ENCODE assay signal across 8 cellular contexts in the genomic region with DNA sequence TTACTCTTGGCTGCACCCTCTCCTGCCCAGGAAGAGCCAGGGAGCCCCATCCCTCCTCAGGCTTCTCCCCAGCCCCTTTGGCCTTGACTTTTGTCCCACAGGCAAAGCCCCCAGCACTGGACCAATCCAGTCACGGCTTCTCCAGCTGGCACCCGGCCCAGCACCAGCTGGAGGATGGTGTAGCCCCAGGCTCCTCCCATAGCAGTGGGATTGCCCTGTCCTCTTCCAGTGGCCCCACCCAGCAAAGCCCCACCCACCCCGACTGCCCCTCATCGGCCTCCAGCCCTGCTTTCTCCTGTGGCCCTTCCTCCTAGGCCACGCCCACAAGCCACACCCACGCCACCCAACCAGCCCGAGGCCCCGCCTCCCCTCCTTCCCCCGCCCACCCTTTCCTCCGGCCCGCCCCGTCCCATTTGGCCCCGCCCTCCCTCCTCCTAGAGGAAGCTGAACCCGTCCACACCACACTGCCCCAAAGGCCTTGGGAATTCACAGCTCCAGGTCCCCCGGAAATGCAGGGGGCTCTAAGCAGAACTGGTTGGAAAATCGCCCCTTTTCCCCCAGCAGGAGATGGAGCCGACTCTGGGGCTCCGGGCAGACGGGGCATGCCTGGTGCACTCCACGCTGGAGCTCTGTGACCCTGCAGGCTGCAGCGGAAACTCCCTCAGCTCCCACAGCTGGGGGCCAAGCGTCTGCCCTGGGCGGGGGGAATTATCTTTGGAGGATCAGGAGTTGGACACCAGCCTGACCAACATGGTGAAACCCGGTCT. TPM values are rescaled to one million over a fixed set of nuclear protein-coding genes. Genes with fewer than 3 reads are reported as not detected.
DNase-seq lines count a peak whose midpoint lies in the region; FAIRE-seq and TF ChIP-seq lines count a peak whose summit lies in the region.

No MANE protein-coding gene starts in this region.

- no peaks in the 10 kb centered on the region for H3K9me3 ChIP-seq in endothelial cell of umbilical vein (replicated peaks; ENCODE audit: control insufficient read depth, insufficient read depth, low read length)
- H3K9me3 ChIP-seq in mesenchymal stem cell (ENCODE audit: control insufficient read depth, low read length) = no peaks in the 10 kb centered on the region
- no peaks in the 10 kb centered on the region for H3K9me3 ChIP-seq in tibial nerve

- H3K27me3 ChIP-seq in endothelial cell of umbilical vein (ENCODE audit: control insufficient read depth in 2 of 2, insufficient read depth in 2 of 2, low read length in 2 of 2) = peaks cover 3 to 5% of the 10 kb centered on the region in 2 experiments
- peaks cover 21 to 23% of the 10 kb centered on the region in 2 experiments for H3K27me3 ChIP-seq in mesenchymal stem cell (ENCODE audit: control insufficient read depth in 1 of 2, insufficient read depth in 1 of 2, low read length in 2 of 2)
- peaks cover 0 to 7% of the 10 kb centered on the region in 2 donors for H3K27me3 ChIP-seq in tibial nerve

- BruUV-seq in endothelial cell of umbilical vein (replicated peaks; lab: Mats Ljungman, UMichigan) = no TSS peak

- H3K4me3 ChIP-seq in endothelial cell of umbilical vein (replicated peaks in 1 of 3; ENCODE audit: insufficient read depth in 1 of 3, low read depth in 1 of 3, low read length in 3 of 3) (no peak overlapping the region), mesenchymal stem cell (ENCODE audit: insufficient read depth in 1 of 2, low read depth in 1 of 2, low read length in 2 of 2) (no peak overlapping the region), tibial nerve (no peak overlapping the region)

- dilution Hi-C loops in endothelial cell of umbilical vein (cut with MboI; ENCODE audit: extremely low pct_ligation_motif_present, low sequenced_read_pairs) = no loop called here

- H4K20me1 ChIP-seq in endothelial cell of umbilical vein (replicated peaks; ENCODE audit: control insufficient read depth, extremely low read depth, insufficient read depth, low read length) = no peaks in the 10 kb centered on the region

- no peak overlapping the region for H3K14ac ChIP-seq in mesenchymal stem cell (ENCODE audit: low read length in 2 of 2)

- peak overlapping the region; percentile 3 to 84 for H3K4ac ChIP-seq in mesenchymal stem cell (ENCODE audit: low read depth in 1 of 2, low read length in 2 of 2)

- H3K79me1 ChIP-seq in mesenchymal stem cell (replicated peaks; ENCODE audit: low read length, poor library complexity, severe bottlenecking) = no peaks in the 10 kb centered on the region

- H2BK12ac ChIP-seq in mesenchymal stem cell (ENCODE audit: low read length in 2 of 2) = peak overlapping the region; percentile 6 to 7

- POLR2A ChIA-PET in endothelial cell of umbilical vein (lab: Charles Lee) = no interaction called here

- H3K4me1 ChIP-seq in endothelial cell of umbilical vein (ENCODE audit: control insufficient read depth, extremely low read depth, insufficient read depth, low read length) (peaks cover 6% of the 10 kb centered on the region), mesenchymal stem cell (ENCODE audit: control insufficient read depth, insufficient read depth, low read depth, low read length) (peaks cover 17% of the 10 kb centered on the region), tibial nerve (peaks cover 0 to 57% (median 14%) of the 10 kb centered on the region in 4 donors)

- peak; percentile 82 for FAIRE-seq in endothelial cell of umbilical vein (lab: Jason Lieb, UNC)

- peak overlapping the region; percentile 40 to 74 for H3K18ac ChIP-seq in mesenchymal stem cell (ENCODE audit: low read depth in 1 of 2, low read length in 2 of 2)

- H2BK120ac ChIP-seq in mesenchymal stem cell (ENCODE audit: low read depth, low read length) = no peak overlapping the region

- H3K27ac ChIP-seq in endothelial cell of umbilical vein (ENCODE audit: insufficient read depth, low read depth, low read length) = no peak overlapping the region
- H3K27ac ChIP-seq in mesenchymal stem cell (ENCODE audit: low read length, poor library complexity, severe bottlenecking) = no peak overlapping the region
- H3K27ac ChIP-seq in tibial nerve = peak overlapping the region; percentile 68 to 81 (median 76)

- H3K4me2 ChIP-seq in endothelial cell of umbilical vein (ENCODE audit: insufficient read depth, low read length) = no peak overlapping the region
- H3K4me2 ChIP-seq in mesenchymal stem cell (ENCODE audit: low read length, poor library complexity, severe bottlenecking) = peak overlapping the region; percentile 46

- no peak for TF ChIP-seq CTCF in endothelial cell of umbilical vein (IDR thresholded peaks at IDR 0.05; ENCODE audit: extremely low read depth in 1 of 2, insufficient read depth in 1 of 2, low read depth in 1 of 2, low read length in 2 of 2)
- no peak for TF ChIP-seq CTCF in tibial nerve (IDR thresholded peaks at IDR 0.05)

- no peak overlapping the region for H2BK5ac ChIP-seq in mesenchymal stem cell (ENCODE audit: low read depth, low read length, poor library complexity, severe bottlenecking)

- H3K36me3 ChIP-seq in endothelial cell of umbilical vein (ENCODE audit: control insufficient read depth in 2 of 2, extremely low read depth in 1 of 2, insufficient read depth in 2 of 2, low read length in 2 of 2) (no peaks in the 10 kb centered on the region), mesenchymal stem cell (ENCODE audit: control insufficient read depth in 1 of 2, insufficient read depth in 2 of 2, low read depth in 1 of 2, low read length in 2 of 2) (peaks cover 7 to 31% of the 10 kb centered on the region in 2 experiments), tibial nerve (peaks cover 0 to 35% (median under 1%) of the 10 kb centered on the region in 3 donors)

- DNase-seq in SKM-1 treated with dmso at 0.1 percent for 144 hours (lab: John Stamatoyannopoulos, UW; ENCODE audit: unreplicated experiment) (peak; percentile 58), SKM-1 (lab: John Stamatoyannopoulos, UW; ENCODE audit: unreplicated experiment) (no peak), NCI-H128 (lab: John Stamatoyannopoulos, UW; ENCODE audit: unreplicated experiment) (peak; percentile 52), UCSD-AML1 (lab: John Stamatoyannopoulos, UW; ENCODE audit: unreplicated experiment) (peak; percentile 77), endothelial cell of umbilical vein (ENCODE audit: low read depth, low spot score) (peak; percentile 55), mesenchymal stem cell (peak; percentile 90), tibial nerve (ENCODE audit: low spot score in 2 of 2) (peak; percentile 66 to 75), AML-193 (lab: John Stamatoyannopoulos, UW) (no peak)

- peak overlapping the region; percentile 78 for H2BK15ac ChIP-seq in mesenchymal stem cell (ENCODE audit: low read depth, poor library complexity, severe bottlenecking)

- 17% methylated on average over 20 of the region's 24 CpGs for WGBS in mesenchymal stem cell
- 19 to 26% methylated on average over 12 to 14 of the region's 24 CpGs for whole genome bisulfite sequencing in tibial nerve, 2 donors

- no peak for TF ChIP-seq EP300 in tibial nerve (IDR thresholded peaks at IDR 0.05)

- TF ChIP-seq POLR2A in endothelial cell of umbilical vein (IDR thresholded peaks at IDR 0.05; ENCODE audit: low read depth, low read length) (no peak), tibial nerve (IDR thresholded peaks at IDR 0.05) (no peak)

- H4K91ac ChIP-seq in mesenchymal stem cell (ENCODE audit: low read length) = peak overlapping the region; percentile 70

- intact Hi-C loops in endothelial cell of umbilical vein (cut with micrococcal nuclease) = loop anchor here (1.0 kb wide), 1 partner anchor 25 kb away; a partner anchor contains a TSS

- H2AK5ac ChIP-seq in mesenchymal stem cell (ENCODE audit: low read length, severe bottlenecking) = no peak overlapping the region

- H2AFZ ChIP-seq in endothelial cell of umbilical vein (ENCODE audit: low read depth, low read length) (peak overlapping the region; percentile 60), mesenchymal stem cell (ENCODE audit: low read depth, low read length) (no peak overlapping the region)

- H3K23ac ChIP-seq in mesenchymal stem cell (ENCODE audit: low read length in 2 of 2) = no peak overlapping the region

- no peaks in the 10 kb centered on the region for H3K9me1 ChIP-seq in endothelial cell of umbilical vein (replicated peaks; ENCODE audit: control insufficient read depth, extremely low read depth, insufficient read depth, low read length)

- H3K79me2 ChIP-seq in endothelial cell of umbilical vein (ENCODE audit: control insufficient read depth, insufficient read depth, low read length) = no peaks in the 10 kb centered on the region

- peak overlapping the region; percentile 70 for H4K8ac ChIP-seq in mesenchymal stem cell (ENCODE audit: low read length)

- H3K9ac ChIP-seq in endothelial cell of umbilical vein (replicated peaks; ENCODE audit: extremely low read depth, insufficient read depth, low read length) (no peak overlapping the region), mesenchymal stem cell (ENCODE audit: low read length) (no peak overlapping the region)

- CTCF ChIA-PET in endothelial cell of umbilical vein (lab: Charles Lee) = interaction anchor here (0.7 to 1.1 kb wide), 5 partner anchors 10 to 275 kb away, joined by 3 to 4 read pairs (median 3); no protein-coding TSS in a partner anchor

RNA-seq across cellular contexts. Expression of a gene that starts 25.2 kb away (rescaled TPM):
- total RNA-seq in endothelial cell of umbilical vein (44.7 and 48.4 TPM in 2 replicates), tibial nerve (10 to 100 TPM; 29.8 to 50.2 (median 38.3) TPM)
- 58.1 and 64.8 TPM in 2 replicates for polyA plus RNA-seq in endothelial cell of umbilical vein
- polyA plus RNA-seq in endothelial cell of umbilical vein (2011; cell fraction: cytosol; rRNA removed) = 30.1 and 40.9 TPM in 2 replicates
- 82.6 and 105 TPM in 2 replicates for polyA plus RNA-seq in endothelial cell of umbilical vein (2011; cell fraction: nucleus; rRNA removed)
- 25.7 and 32.2 TPM in 2 replicates for polyA plus RNA-seq in endothelial cell of umbilical vein (2012)
- 15.7 and 15.8 TPM in 2 replicates for polyA minus RNA-seq in endothelial cell of umbilical vein
- 21.4 TPM for polyA minus RNA-seq in endothelial cell of umbilical vein (2011; cell fraction: cytosol; rRNA and poly(A)+ RNA removed)
- polyA minus RNA-seq in endothelial cell of umbilical vein (2011; cell fraction: nucleus; rRNA and poly(A)+ RNA removed) = 12.9 and 18.9 TPM in 2 replicates
- 23.7 TPM for polyA plus RNA-seq in mesenchymal stem cell (2013, experiment 1 of 2)
- 23.3 TPM for polyA plus RNA-seq in mesenchymal stem cell (2013, experiment 2 of 2)

RNA-seq across cellular contexts. Expression of a gene that starts 52.9 kb away (rescaled TPM):
- total RNA-seq in endothelial cell of umbilical vein (0.46 and 0.49 TPM in 2 replicates), tibial nerve (10 to 100 TPM; 29.3 to 53.0 (median 39.6) TPM)
- polyA plus RNA-seq in endothelial cell of umbilical vein = 0.58 and 0.76 TPM in 2 replicates
- polyA plus RNA-seq in endothelial cell of umbilical vein (2011; cell fraction: cytosol; rRNA removed) = 0.37 and 0.44 TPM in 2 replicates
- polyA plus RNA-seq in endothelial cell of umbilical vein (2011; cell fraction: nucleus; rRNA removed) = 0.65 and 0.84 TPM in 2 replicates
- 0.66 and 1.1 TPM in 2 replicates for polyA plus RNA-seq in endothelial cell of umbilical vein (2012)
- polyA minus RNA-seq in endothelial cell of umbilical vein = 1.7 and 2.1 TPM in 2 replicates
- polyA minus RNA-seq in endothelial cell of umbilical vein (2011; cell fraction: cytosol; rRNA and poly(A)+ RNA removed) = 5.3 TPM
- not detected in 2 replicates for polyA minus RNA-seq in endothelial cell of umbilical vein (2011; cell fraction: nucleus; rRNA and poly(A)+ RNA removed)
- polyA plus RNA-seq in mesenchymal stem cell (2013, experiment 1 of 2) = 0.97 TPM
- polyA plus RNA-seq in mesenchymal stem cell (2013, experiment 2 of 2) = 0.84 TPM

Comparison
In these comparisons a context has a peak if more than half of its experiments do, and no peak if none do; other contexts are left out.
1. DNase-seq: peak in SKM-1 treated with dmso at 0.1 percent for 144 hours (single experiment), NCI-H128 (single experiment), UCSD-AML1 (single experiment), endothelial cell of umbilical vein (single experiment), mesenchymal stem cell (single experiment) and tibial nerve (2 of 2); none in SKM-1 (single experiment) and AML-193 (0 of 2).
2. H3K27ac ChIP-seq: peak in tibial nerve (4 of 4); none in endothelial cell of umbilical vein (single experiment) and mesenchymal stem cell (single experiment).
3. RNA of a gene that starts 52.9 kb away (total RNA-seq): 29.3 to 53.0 TPM in tibial nerve; 0.46 to 0.49 TPM in endothelial cell of umbilical vein; every median in the first group is over 10 times any median in the second.